Comparison of ENCODE assay signal across 13 cellular contexts in the genomic region with DNA sequence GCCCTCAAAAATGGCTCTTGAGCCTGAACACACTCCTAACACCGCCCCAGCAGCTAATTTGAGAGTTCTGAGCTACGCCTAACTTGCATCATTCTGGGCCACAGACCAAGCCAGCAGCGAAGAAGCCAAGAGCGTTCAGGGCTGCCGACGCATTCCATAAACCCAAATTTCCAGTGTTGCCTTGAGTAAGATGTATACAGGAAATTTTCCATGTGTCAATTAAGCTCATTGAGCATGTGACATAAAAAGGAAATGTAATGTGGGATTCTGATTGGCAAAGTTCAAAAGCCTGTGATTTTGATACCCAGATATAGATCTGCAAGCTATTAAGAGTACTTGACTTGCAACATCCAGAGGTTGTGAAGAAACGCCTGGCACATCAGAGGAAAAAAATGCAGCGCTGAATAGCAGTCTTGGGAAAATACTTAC.
DNase-seq lines count a peak whose midpoint lies in the region; ATAC-seq and TF ChIP-seq lines count a peak whose summit lies in the region.
"Had no signal": no experiment of that assay in that cellular context is flagged by ENCODE, and none has a peak within 500 bp of the region (broad histone marks: within the 10 kb centered on the region; RNA-seq: fewer than 3 reads in every experiment).

No MANE protein-coding gene starts in this region.

- TF ChIP-seq CTCF in coronary artery (IDR thresholded peaks at IDR 0.05) (no peak), stomach (IDR thresholded peaks at IDR 0.05) (no peak), CD14-positive monocyte (IDR thresholded peaks at IDR 0.05) (no peak)

- peaks cover 3 to 62% (median 32%) of the 10 kb centered on the region in 4 donors for H3K4me1 ChIP-seq in stomach

- no peaks in the 10 kb centered on the region for H3K27me3 ChIP-seq in stomach

- TF ChIP-seq POLR2A in stomach (IDR thresholded peaks at IDR 0.05): no peak

- H3K4me1 Mint-ChIP-seq in stimulated activated naive B cell treated with anti-CD40 and anti-IgM and Interleukin-4, amounts not matched to agents 10 μg/mL and 1 μg/mL and 100 μg/mL, for 72 hours: no peaks in the 10 kb centered on the region
- no peaks in the 10 kb centered on the region for H3K4me1 Mint-ChIP-seq in CD14-positive monocyte
- no peaks in the 10 kb centered on the region for H3K4me1 Mint-ChIP-seq in activated T-helper 17 cell treated with anti-CD3 and anti-CD28 coated beads, Interleukin-2, amount 50 U/mL, for 72 hours

- no peaks in the 10 kb centered on the region for H3K36me3 ChIP-seq in stomach

- H3K36me3 Mint-ChIP-seq in stimulated activated naive B cell treated with anti-CD40 and anti-IgM and Interleukin-4, amounts not matched to agents 10 μg/mL and 1 μg/mL and 100 μg/mL, for 72 hours: no peaks in the 10 kb centered on the region
- no peaks in the 10 kb centered on the region for H3K36me3 Mint-ChIP-seq in CD14-positive monocyte
- no peaks in the 10 kb centered on the region for H3K36me3 Mint-ChIP-seq in activated T-helper 17 cell treated with anti-CD3 and anti-CD28 coated beads, Interleukin-2, amount 50 U/mL, for 72 hours (ENCODE audit: low read depth)

- H3K9me3 Mint-ChIP-seq in stimulated activated naive B cell treated with anti-CD40 and anti-IgM and Interleukin-4, amounts not matched to agents 10 μg/mL and 1 μg/mL and 100 μg/mL, for 72 hours: no peaks in the 10 kb centered on the region
- H3K9me3 Mint-ChIP-seq in CD14-positive monocyte: peaks cover 0 to 3% (median 0%) of the 10 kb centered on the region in 7 donors
- H3K9me3 Mint-ChIP-seq in activated T-helper 17 cell treated with anti-CD3 and anti-CD28 coated beads, Interleukin-2, amount 50 U/mL, for 72 hours: peaks cover 9% of the 10 kb centered on the region

- WGBS in stomach, 5 donors: 53 to 77% (median 70%) methylated on average over 7 to 8 of the region's 8 CpGs

- H3K27ac ChIP-seq in coronary artery (peak overlapping the region; percentile 82 to 96), stomach (peak overlapping the region; percentile 21 to 83 (median 74))
- H3K27ac ChIP-seq: SK-N-MC had no signal

- H3K4me3 Mint-ChIP-seq in stimulated activated naive B cell treated with anti-CD40 and anti-IgM and Interleukin-4, amounts not matched to agents 10 μg/mL and 1 μg/mL and 100 μg/mL, for 72 hours: no peak overlapping the region
- no peak overlapping the region for H3K4me3 Mint-ChIP-seq in CD14-positive monocyte
- no peak overlapping the region for H3K4me3 Mint-ChIP-seq in activated T-helper 17 cell treated with anti-CD3 and anti-CD28 coated beads, Interleukin-2, amount 50 U/mL, for 72 hours

- H3K9me3 ChIP-seq in stomach: no peaks in the 10 kb centered on the region

- intact Hi-C loops in stomach (cut with DNase I; ENCODE audit: low total_unique reads): no loop called here
- intact Hi-C loops in CD14-positive monocyte (cut with micrococcal nuclease): no loop called here

- H3K27me3 Mint-ChIP-seq in stimulated activated naive B cell treated with anti-CD40 and anti-IgM and Interleukin-4, amounts not matched to agents 10 μg/mL and 1 μg/mL and 100 μg/mL, for 72 hours: no peaks in the 10 kb centered on the region
- no peaks in the 10 kb centered on the region for H3K27me3 Mint-ChIP-seq in CD14-positive monocyte (ENCODE audit: low read depth in 3 of 3)
- H3K27me3 Mint-ChIP-seq in activated T-helper 17 cell treated with anti-CD3 and anti-CD28 coated beads, Interleukin-2, amount 50 U/mL, for 72 hours: no peaks in the 10 kb centered on the region

- H3K4me3 ChIP-seq in coronary artery: peak overlapping the region; percentile 45
- H3K4me3 ChIP-seq in stomach: no peak overlapping the region
- H3K4me3 ChIP-seq: SK-N-MC had no signal

- peak; percentile 28 for DNase-seq in ELR (ENCODE audit: low read depth)
- DNase-seq in coronary artery (ENCODE audit: low spot score): peak; percentile 82
- DNase-seq in left kidney (ENCODE audit: low read depth, low spot score): peak; percentile 19
- no peak for DNase-seq in stomach
- DNase-seq in stimulated activated naive B cell treated with anti-CD40 and anti-IgM and Interleukin-4, amounts not matched to agents 10 μg/mL and 1 μg/mL and 100 μg/mL, for 72 hours: no peak
- DNase-seq in CD14-positive monocyte (ENCODE audit: low spot score): no peak
- DNase-seq: activated CD4-positive, alpha-beta T cell treated with anti-CD3 and anti-CD28 coated beads for 4 hours; activated naive CD4-positive, alpha-beta T cell treated with Interleukin-2 at 50 U/mL for 16 hours; NCI-H526 treated with DMSO at 0.1 percent for 48 hours; stimulated activated naive CD4-positive, alpha-beta T cell had no signal

- no peak overlapping the region for H3K27ac Mint-ChIP-seq in stimulated activated naive B cell treated with anti-CD40 and anti-IgM and Interleukin-4, amounts not matched to agents 10 μg/mL and 1 μg/mL and 100 μg/mL, for 72 hours
- H3K27ac Mint-ChIP-seq in CD14-positive monocyte: no peak overlapping the region
- H3K27ac Mint-ChIP-seq in activated T-helper 17 cell treated with anti-CD3 and anti-CD28 coated beads, Interleukin-2, amount 50 U/mL, for 72 hours: no peak overlapping the region

- no peak for TF ChIP-seq EP300 in stomach (IDR thresholded peaks at IDR 0.05)

- ATAC-seq in HG03457 (IDR thresholded peaks at IDR 0.05; ENCODE audit: unreplicated experiment): no peak
- no peak for ATAC-seq in stimulated activated naive B cell treated with anti-CD40 and anti-IgM and Interleukin-4, amounts not matched to agents 10 μg/mL and 1 μg/mL and 100 μg/mL, for 72 hours (replicated peaks)
- no peak for ATAC-seq in activated T-helper 17 cell treated with anti-CD3 and anti-CD28 coated beads, Interleukin-2, amount 50 U/mL, for 72 hours (replicated peaks)

Comparison
In these comparisons a context has a peak if more than half of its experiments do, and no peak if none do; other contexts are left out.
1. DNase-seq: peak in ELR (single experiment), coronary artery (single experiment) and left kidney (single experiment); none in stomach (single experiment), stimulated activated naive B cell treated with anti-CD40 and anti-IgM and Interleukin-4, amounts not matched to agents 10 μg/mL and 1 μg/mL and 100 μg/mL, for 72 hours (single experiment) and CD14-positive monocyte (single experiment).